In genomic region chr9:121297414-121297813, GRCh38 we compare ENCODE assay signal across 13 cellular contexts. TPM values are rescaled to one million over a fixed set of nuclear protein-coding genes. Genes with fewer than 3 reads are reported as not detected.
DNase-seq lines count a peak whose midpoint lies in the region; ATAC-seq and TF ChIP-seq lines count a peak whose summit lies in the region.
"Had no signal": no experiment of that assay in that cellular context is flagged by ENCODE, and none has a peak within 500 bp of the region (broad histone marks: within the 10 kb centered on the region; RNA-seq: fewer than 3 reads in every experiment).

No MANE protein-coding gene starts in this region.

- TF ChIP-seq POLR2A in stomach (IDR thresholded peaks at IDR 0.05), result no peak

- no peak overlapping the region for H3K18ac ChIP-seq in mesendoderm (ENCODE audit: low read length)

- H3K4me1 ChIP-seq in stomach, result peaks cover 41 to 95% (median 89%) of the 10 kb centered on the region in 4 donors
- H3K4me1 ChIP-seq in mesendoderm (ENCODE audit: control insufficient read depth, low read depth, low read length), result peaks cover 2% of the 10 kb centered on the region

- no peak overlapping the region for H3K4me2 ChIP-seq in mesendoderm (ENCODE audit: low read length)

- WGBS in stomach, 5 donors, result 31 to 57% (median 52%) methylated on average over 3 of the region's 3 CpGs
- no CpG with 5 or more reads among the region's 3 CpGs for WGBS in mesendoderm (ENCODE audit: extremely low coverage, insufficient coverage, low lambda C conversion rate)

- no peak for TF ChIP-seq EP300 in stomach (IDR thresholded peaks at IDR 0.05)

- H3K23ac ChIP-seq in mesendoderm (ENCODE audit: low read length), result no peak overlapping the region

- H2BK15ac ChIP-seq in mesendoderm (replicated peaks; ENCODE audit: low read depth), result no peak overlapping the region

- ATAC-seq in GM18502 (IDR thresholded peaks at IDR 0.05; ENCODE audit: poor library complexity, unreplicated experiment) (no peak), HG02623 (IDR thresholded peaks at IDR 0.05; ENCODE audit: unreplicated experiment) (no peak)

- H3K4ac ChIP-seq in mesendoderm (ENCODE audit: low read depth, low read length), result no peak overlapping the region

- H3K27ac ChIP-seq in stomach (peak overlapping the region in 4 of 5 donors; percentile 85 to 96 (median 88)), mesendoderm (ENCODE audit: low read depth, low read length) (no peak overlapping the region)
- H3K27ac ChIP-seq: epithelial cell of prostate, WERI-Rb-1 had no signal

- no peaks in the 10 kb centered on the region for H3K79me1 ChIP-seq in mesendoderm (ENCODE audit: low read length)

- H3K4me3 ChIP-seq in stomach (no peak overlapping the region), mesendoderm (ENCODE audit: low read length) (no peak overlapping the region)

- H2BK120ac ChIP-seq in mesendoderm (ENCODE audit: low read depth, low read length), result no peak overlapping the region

- intact Hi-C loops in stomach (cut with DNase I; ENCODE audit: low total_unique reads), result no loop called here

- H2BK5ac ChIP-seq in mesendoderm (ENCODE audit: low read length), result no peak overlapping the region

- no peak overlapping the region for H4K8ac ChIP-seq in mesendoderm (ENCODE audit: low read depth, low read length)

- DNase-seq in GF-D8 (lab: John Stamatoyannopoulos, UW) (peak; percentile 13), NOMO-1 treated with DMSO at 0.1 percent for 48 hours (lab: John Stamatoyannopoulos, UW; ENCODE audit: unreplicated experiment) (peak; percentile 78), globus pallidus (ENCODE audit: low spot score) (peak; percentile 38), stomach (no peak), NCI-H2196 treated with DMSO at 0.1 percent for 48 hours (lab: John Stamatoyannopoulos, UW; ENCODE audit: unreplicated experiment) (no peak), mesendoderm (no peak)
- DNase-seq: mammary epithelial cell, NCI-H2081 treated with DMSO at 0.1 percent for 48 hours, NCI-H82, WERI-Rb-1 had no signal

- no peaks in the 10 kb centered on the region for H3K9me3 ChIP-seq in stomach

- no peak overlapping the region for H3K9ac ChIP-seq in mesendoderm (ENCODE audit: low read length)

- no peak for TF ChIP-seq CTCF in stomach (IDR thresholded peaks at IDR 0.05)

- H3K36me3 ChIP-seq in stomach (peaks cover 6 to 34% (median 7%) of the 10 kb centered on the region in 4 donors), mesendoderm (ENCODE audit: control insufficient read depth, insufficient read depth, low read length) (no peaks in the 10 kb centered on the region)
- H3K36me3 ChIP-seq: WERI-Rb-1 had no signal

- no peak overlapping the region for H2AK5ac ChIP-seq in mesendoderm (ENCODE audit: low read length)

- no peak overlapping the region for H3K56ac ChIP-seq in mesendoderm (ENCODE audit: low read length)

- H3K27me3 ChIP-seq in stomach (no peaks in the 10 kb centered on the region), mesendoderm (ENCODE audit: insufficient read depth, low read length, poor library complexity) (no peaks in the 10 kb centered on the region)

- H4K5ac ChIP-seq in mesendoderm (ENCODE audit: low read length), result no peak overlapping the region

- H3K79me2 ChIP-seq in mesendoderm (ENCODE audit: control insufficient read depth, insufficient read depth, low read length), result no peaks in the 10 kb centered on the region

RNA-seq across cellular contexts. Expression of gene GSN, which starts 29.5 kb away (rescaled TPM):
- total RNA-seq in stomach, result 100 to 1,000 TPM; 385 to 909 (median 565) TPM
- polyA plus RNA-seq in stomach, result 100 to 1,000 TPM; 215 to 742 (median 424) TPM
- 12.4 TPM for polyA plus RNA-seq in mesendoderm (2013, experiment 1 of 2)
- 13.0 TPM for polyA plus RNA-seq in mesendoderm (2013, experiment 2 of 2)

Comparison
In these comparisons a context has a peak if more than half of its experiments do, and no peak if none do; other contexts are left out.
1. DNase-seq: peak in GF-D8 (single experiment), NOMO-1 treated with DMSO at 0.1 percent for 48 hours (single experiment) and globus pallidus (single experiment); none in stomach (single experiment), NCI-H2196 treated with DMSO at 0.1 percent for 48 hours (single experiment) and mesendoderm (single experiment).